13 cellular contexts compared by ENCODE assay signal in the genomic region with DNA sequence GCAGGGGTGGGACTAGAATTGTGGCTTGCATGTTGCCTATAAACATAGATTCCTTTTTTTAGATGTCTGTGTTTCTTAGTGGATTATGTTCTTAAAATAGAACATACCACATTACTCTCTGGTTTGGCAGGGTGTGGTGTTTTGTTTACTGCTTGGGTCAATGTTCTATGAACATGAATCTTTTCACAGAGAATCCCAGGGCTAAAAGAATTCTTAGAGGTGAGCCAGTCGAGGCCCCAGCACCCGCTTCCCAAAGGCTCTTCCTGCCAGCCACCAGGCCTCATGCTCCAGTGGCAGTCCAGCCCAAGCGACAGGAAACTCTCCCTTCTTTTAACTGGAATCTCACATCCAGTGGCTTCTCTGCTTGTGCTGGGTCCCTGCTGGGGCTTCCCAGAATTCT.
DNase-seq lines count a peak whose midpoint lies in the region; ATAC-seq and TF ChIP-seq lines count a peak whose summit lies in the region.
"Had no signal": no experiment of that assay in that cellular context is flagged by ENCODE, and none has a peak within 500 bp of the region (broad histone marks: within the 10 kb centered on the region; RNA-seq: fewer than 3 reads in every experiment).

No MANE protein-coding gene starts in this region.

- H3K4me1 Mint-ChIP-seq in nephron, result peaks cover 30% of the 10 kb centered on the region

- DNase-seq in AG10803 (ENCODE audit: low read depth) (peak; percentile 78), NCI-H69 (lab: John Stamatoyannopoulos, UW) (peak; percentile 37), fibroblast of gingiva (ENCODE audit: low read depth) (peak; percentile 72), NCI-H1105 treated with DMSO at 0.1 percent for 48 hours (lab: John Stamatoyannopoulos, UW) (no peak)
- DNase-seq: activated CD4-positive, alpha-beta memory T cell treated with anti-CD3 and anti-CD28 coated beads for 36 hours; Caco-2; NK-92 treated with Interleukin-12 subunit alpha and Interleukin-12 subunit beta, amount 100 ng/mL, for 24 hours; stimulated activated CD4-positive, alpha-beta T cell treated with anti-CD3 and anti-CD28 coated beads, Interleukin-4, amount 100 ng/mL, for 1 hour had no signal

- peaks cover 4% of the 10 kb centered on the region for H3K36me3 Mint-ChIP-seq in nephron (ENCODE audit: low read depth)

- no peak overlapping the region for H3K4me3 ChIP-seq in AG10803 (ENCODE audit: low read length)

- no peaks in the 10 kb centered on the region for H3K27me3 Mint-ChIP-seq in nephron (ENCODE audit: low read depth)
- H3K27me3 Mint-ChIP-seq: activated CD4-positive, alpha-beta memory T cell treated with anti-CD3 and anti-CD28 coated beads for 36 hours; central memory CD8-positive, alpha-beta T cell had no signal

- H3K27ac Mint-ChIP-seq in nephron, result peak overlapping the region; percentile 22 to 34 (median 25)
- H3K27ac Mint-ChIP-seq: activated CD4-positive, alpha-beta memory T cell treated with anti-CD3 and anti-CD28 coated beads for 36 hours had no signal

- TF ChIP-seq CTCF in AG10803 (conservative IDR thresholded peaks at IDR 0.05; ENCODE audit: low read length), result no peak
- no peak for TF ChIP-seq CTCF in nephron (IDR thresholded peaks at IDR 0.05; ENCODE audit: unreplicated experiment in 3 of 3)

- H3K9me3 Mint-ChIP-seq in nephron, result no peaks in the 10 kb centered on the region
- H3K9me3 Mint-ChIP-seq: activated CD4-positive, alpha-beta memory T cell treated with anti-CD3 and anti-CD28 coated beads for 36 hours; central memory CD8-positive, alpha-beta T cell had no signal

- ATAC-seq in GM21367 (IDR thresholded peaks at IDR 0.05; ENCODE audit: unreplicated experiment), result no peak
- no peak for ATAC-seq in HG02623 (IDR thresholded peaks at IDR 0.05; ENCODE audit: unreplicated experiment)
- ATAC-seq in GM21447 (IDR thresholded peaks at IDR 0.05; ENCODE audit: unreplicated experiment), result no peak

- H3K4me3 Mint-ChIP-seq in nephron, result no peak overlapping the region
- H3K4me3 Mint-ChIP-seq: activated CD4-positive, alpha-beta memory T cell treated with anti-CD3 and anti-CD28 coated beads for 36 hours; central memory CD8-positive, alpha-beta T cell had no signal
